14 cellular contexts compared by ENCODE assay signal in the genomic region with DNA sequence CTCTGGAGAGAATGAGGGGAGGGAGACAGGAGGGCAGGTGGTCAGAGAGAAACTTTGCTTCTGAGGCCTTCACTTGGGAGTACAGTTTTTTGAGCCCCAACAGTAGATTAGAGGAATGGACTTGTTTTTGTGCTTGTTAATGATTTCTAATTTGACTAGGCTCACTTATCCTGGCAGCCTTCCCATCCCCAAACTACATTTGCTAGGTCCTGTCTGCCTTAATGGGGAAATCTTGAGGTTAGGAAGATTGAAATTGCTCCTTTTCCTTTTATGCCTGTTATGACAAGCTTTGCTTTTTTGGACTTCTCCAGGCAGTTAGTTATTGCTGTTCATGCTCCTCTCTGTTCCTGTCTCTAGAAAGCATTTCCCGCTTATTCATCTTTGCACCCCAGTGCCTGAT. TPM values are rescaled to one million over a fixed set of nuclear protein-coding genes. Genes with fewer than 3 reads are reported as not detected.
DNase-seq lines count a peak whose midpoint lies in the region; FAIRE-seq and TF ChIP-seq lines count a peak whose summit lies in the region.
"Had no signal": no experiment of that assay in that cellular context is flagged by ENCODE, and none has a peak within 500 bp of the region (broad histone marks: within the 10 kb centered on the region; RNA-seq: fewer than 3 reads in every experiment).

No MANE protein-coding gene starts in this region.

- TF ChIP-seq CTCF in endothelial cell of umbilical vein (IDR thresholded peaks at IDR 0.05; ENCODE audit: extremely low read depth in 1 of 2, insufficient read depth in 1 of 2, low read depth in 1 of 2, low read length in 2 of 2) (no peak), nephron (IDR thresholded peaks at IDR 0.05; ENCODE audit: unreplicated experiment in 3 of 3) (no peak), HFFc6 (IDR thresholded peaks at IDR 0.05) (no peak)

- CTCF ChIA-PET in CD4-positive, alpha-beta memory T cell (lab: Charles Lee; ENCODE audit: partially characterized antibody) = interaction anchor here (1.0 to 1.9 kb wide), 2 partner anchors 50 to 71 kb away, joined by 3 to 5 read pairs; no protein-coding TSS in a partner anchor
- CTCF ChIA-PET in endothelial cell of umbilical vein (lab: Charles Lee) = interaction anchor here (1.1 to 1.7 kb wide), 3 partner anchors 16 to 404 kb away, joined by 3 to 6 read pairs (median 3); no protein-coding TSS in a partner anchor

- TF ChIP-seq POLR2A in endothelial cell of umbilical vein (IDR thresholded peaks at IDR 0.05; ENCODE audit: low read depth, low read length) = no peak

- H2AFZ ChIP-seq in endothelial cell of umbilical vein (ENCODE audit: low read depth, low read length) = peak overlapping the region; percentile 45

- no peaks in the 10 kb centered on the region for H4K20me1 ChIP-seq in endothelial cell of umbilical vein (replicated peaks; ENCODE audit: control insufficient read depth, extremely low read depth, insufficient read depth, low read length)

- H3K9me3 ChIP-seq in CD4-positive, alpha-beta memory T cell (ENCODE audit: control insufficient read depth in 1 of 2, low read length in 2 of 2) = no peaks in the 10 kb centered on the region
- H3K9me3 ChIP-seq in HUES64 (ENCODE audit: insufficient read depth, low read depth, low read length) (no peaks in the 10 kb centered on the region), endothelial cell of umbilical vein (replicated peaks; ENCODE audit: control insufficient read depth, insufficient read depth, low read length) (no peaks in the 10 kb centered on the region)

- no TSS peak for BruUV-seq in endothelial cell of umbilical vein (replicated peaks; lab: Mats Ljungman, UMichigan)

- H3K4me1 ChIP-seq in CD4-positive, alpha-beta memory T cell (ENCODE audit: insufficient read depth, low read length) = peaks cover 40% of the 10 kb centered on the region
- H3K4me1 ChIP-seq in HUES64 (ENCODE audit: insufficient read depth, low read length) (peaks cover 44% of the 10 kb centered on the region), endothelial cell of umbilical vein (ENCODE audit: control insufficient read depth, extremely low read depth, insufficient read depth, low read length) (peaks cover 26% of the 10 kb centered on the region)

- no peak overlapping the region for H3K4me3 Mint-ChIP-seq in CD4-positive, alpha-beta memory T cell
- H3K4me3 Mint-ChIP-seq in nephron (no peak overlapping the region), HFFc6 (no peak overlapping the region)
- H3K4me3 Mint-ChIP-seq: B cell; stimulated activated naive B cell treated with anti-CD40 and anti-IgM and Interleukin-4, amounts not matched to agents 10 μg/mL and 1 μg/mL and 100 μg/mL, for 72 hours had no signal

- H3K9me1 ChIP-seq in endothelial cell of umbilical vein (replicated peaks; ENCODE audit: control insufficient read depth, extremely low read depth, insufficient read depth, low read length) = no peaks in the 10 kb centered on the region

- peak overlapping the region in 6 of 7 donors; percentile 19 to 72 (median 63) for H3K27ac Mint-ChIP-seq in CD4-positive, alpha-beta memory T cell
- peak overlapping the region; percentile 81 to 90 (median 88) for H3K27ac Mint-ChIP-seq in nephron
- no peak overlapping the region for H3K27ac Mint-ChIP-seq in HFFc6
- H3K27ac Mint-ChIP-seq: B cell; stimulated activated naive B cell treated with anti-CD40 and anti-IgM and Interleukin-4, amounts not matched to agents 10 μg/mL and 1 μg/mL and 100 μg/mL, for 72 hours had no signal

- H3K36me3 ChIP-seq in CD4-positive, alpha-beta memory T cell (ENCODE audit: insufficient read depth, low read length) = no peaks in the 10 kb centered on the region
- no peaks in the 10 kb centered on the region for H3K36me3 ChIP-seq in HUES64 (ENCODE audit: insufficient read depth, low read length)
- no peaks in the 10 kb centered on the region for H3K36me3 ChIP-seq in endothelial cell of umbilical vein (ENCODE audit: control insufficient read depth in 2 of 2, extremely low read depth in 1 of 2, insufficient read depth in 2 of 2, low read length in 2 of 2)
- H3K36me3 ChIP-seq in H7 (replicated peaks; ENCODE audit: control insufficient read depth, insufficient read depth, low read length) = no peaks in the 10 kb centered on the region

- no peaks in the 10 kb centered on the region for H3K9me3 Mint-ChIP-seq in CD4-positive, alpha-beta memory T cell
- H3K9me3 Mint-ChIP-seq in nephron (no peaks in the 10 kb centered on the region), HFFc6 (no peaks in the 10 kb centered on the region)
- H3K9me3 Mint-ChIP-seq: stimulated activated naive B cell treated with anti-CD40 and anti-IgM and Interleukin-4, amounts not matched to agents 10 μg/mL and 1 μg/mL and 100 μg/mL, for 72 hours had no signal

- no peaks in the 10 kb centered on the region for H3K27me3 Mint-ChIP-seq in CD4-positive, alpha-beta memory T cell
- H3K27me3 Mint-ChIP-seq in nephron (ENCODE audit: low read depth) (no peaks in the 10 kb centered on the region), HFFc6 (ENCODE audit: insufficient read depth) (no peaks in the 10 kb centered on the region; the same call in none of the 2 replicates)
- H3K27me3 Mint-ChIP-seq: B cell; stimulated activated naive B cell treated with anti-CD40 and anti-IgM and Interleukin-4, amounts not matched to agents 10 μg/mL and 1 μg/mL and 100 μg/mL, for 72 hours had no signal

- DNase-seq in CD4-positive, alpha-beta memory T cell = no peak
- peak; percentile 40 for DNase-seq in endothelial cell of umbilical vein (ENCODE audit: low read depth, low spot score)
- no peak for DNase-seq in LoVo (ENCODE audit: low spot score)
- no peak for DNase-seq in HFFc6
- DNase-seq in NOMO-1 treated with DMSO at 0.1 percent for 48 hours (lab: John Stamatoyannopoulos, UW; ENCODE audit: unreplicated experiment) = no peak
- no peak for DNase-seq in H7
- DNase-seq: GDM1; glutamatergic neuron; MM.1S; posterior cingulate gyrus; stimulated activated naive B cell treated with anti-CD40 and anti-IgM and Interleukin-4, amounts not matched to agents 10 μg/mL and 1 μg/mL and 100 μg/mL, for 72 hours had no signal

- H3K4me2 ChIP-seq in endothelial cell of umbilical vein (ENCODE audit: insufficient read depth, low read length) = peak overlapping the region; percentile 22

- no peak overlapping the region for H3K4me3 ChIP-seq in CD4-positive, alpha-beta memory T cell (ENCODE audit: low read length in 2 of 2)
- H3K4me3 ChIP-seq in HUES64 (ENCODE audit: low read length) (peak overlapping the region; percentile 28), endothelial cell of umbilical vein (replicated peaks in 1 of 3; ENCODE audit: insufficient read depth in 1 of 3, low read depth in 1 of 3, low read length in 3 of 3) (no peak overlapping the region), H7 (ENCODE audit: insufficient read depth, low read depth, low read length) (no peak overlapping the region)

- H3K27ac ChIP-seq in CD4-positive, alpha-beta memory T cell (ENCODE audit: low read depth, low read length) = no peak overlapping the region
- peak overlapping the region; percentile 87 for H3K27ac ChIP-seq in HUES64 (ENCODE audit: low read depth, low read length)
- H3K27ac ChIP-seq in endothelial cell of umbilical vein (ENCODE audit: insufficient read depth, low read depth, low read length) = no peak overlapping the region

- dilution Hi-C loops in endothelial cell of umbilical vein (cut with MboI; ENCODE audit: extremely low pct_ligation_motif_present, low sequenced_read_pairs) = no loop called here

- 71% methylated on average over 1 of the region's 1 CpG for WGBS in HUES64

- H3K4me1 Mint-ChIP-seq in CD4-positive, alpha-beta memory T cell = peaks cover 30 to 61% (median 45%) of the 10 kb centered on the region in 4 donors
- H3K4me1 Mint-ChIP-seq in nephron (peaks cover 43% of the 10 kb centered on the region), HFFc6 (ENCODE audit: low read depth) (peaks cover 37% of the 10 kb centered on the region)
- H3K4me1 Mint-ChIP-seq: B cell had no signal

- no peak for FAIRE-seq in endothelial cell of umbilical vein (lab: Jason Lieb, UNC)

- intact Hi-C loops in CD4-positive, alpha-beta memory T cell (cut with micrococcal nuclease) = loop anchor here (5.0 kb wide), 1 partner anchor 42 kb away; no protein-coding TSS in a partner anchor
- intact Hi-C loops in endothelial cell of umbilical vein (cut with micrococcal nuclease) = no loop called here

- H3K79me2 ChIP-seq in endothelial cell of umbilical vein (ENCODE audit: control insufficient read depth, insufficient read depth, low read length) = no peaks in the 10 kb centered on the region

- no peaks in the 10 kb centered on the region for H3K27me3 ChIP-seq in CD4-positive, alpha-beta memory T cell (ENCODE audit: insufficient read depth, low read length)
- H3K27me3 ChIP-seq in HUES64 (ENCODE audit: insufficient read depth, low read length) (no peaks in the 10 kb centered on the region), endothelial cell of umbilical vein (ENCODE audit: control insufficient read depth in 2 of 2, insufficient read depth in 2 of 2, low read length in 2 of 2) (no peaks in the 10 kb centered on the region), H7 (ENCODE audit: control insufficient read depth, insufficient read depth, low read length) (no peaks in the 10 kb centered on the region)

- peaks cover 4 to 5% of the 10 kb centered on the region in 2 donors for H3K36me3 Mint-ChIP-seq in CD4-positive, alpha-beta memory T cell
- H3K36me3 Mint-ChIP-seq in nephron (ENCODE audit: low read depth) (peaks cover 4% of the 10 kb centered on the region), HFFc6 (ENCODE audit: low read depth) (no peaks in the 10 kb centered on the region)
- H3K36me3 Mint-ChIP-seq: stimulated activated naive B cell treated with anti-CD40 and anti-IgM and Interleukin-4, amounts not matched to agents 10 μg/mL and 1 μg/mL and 100 μg/mL, for 72 hours had no signal

- POLR2A ChIA-PET in CD4-positive, alpha-beta memory T cell (lab: Charles Lee; ENCODE audit: partially characterized antibody) = interaction anchor here (1.2 to 1.6 kb wide), 2 partner anchors 26 to 36 kb away, joined by 3 read pairs; no protein-coding TSS in a partner anchor
- POLR2A ChIA-PET in endothelial cell of umbilical vein (lab: Charles Lee) = no interaction called here

- H3K9ac ChIP-seq in HUES64 (ENCODE audit: low read depth, low read length) (peak overlapping the region; percentile 16; the same call in 1 of the 2 replicates), endothelial cell of umbilical vein (replicated peaks; ENCODE audit: extremely low read depth, insufficient read depth, low read length) (no peak overlapping the region)

RNA-seq across cellular contexts. Expression of gene SYNE2, which starts 37.7 kb away (rescaled TPM):
- 100 to 1,000 TPM; 259 to 280 TPM for total RNA-seq in CD4-positive, alpha-beta memory T cell
- 100 to 1,000 TPM in 1 of 2 donors, 10 to 100 TPM in 1; 14.2 to 120 TPM for polyA plus RNA-seq in CD4-positive, alpha-beta memory T cell
- polyA plus RNA-seq in HUES64 (2013, experiment 1 of 2) = 19.6 TPM
- 24.9 TPM for polyA plus RNA-seq in HUES64 (2013, experiment 2 of 2)
- total RNA-seq in endothelial cell of umbilical vein = 42.7 and 53.7 TPM in 2 replicates
- 16.0 and 17.6 TPM in 2 replicates for polyA plus RNA-seq in endothelial cell of umbilical vein
- polyA plus RNA-seq in endothelial cell of umbilical vein (2011; cell fraction: cytosol; rRNA removed) = 17.0 and 17.6 TPM in 2 replicates
- polyA plus RNA-seq in endothelial cell of umbilical vein (2011; cell fraction: nucleus; rRNA removed) = 79.1 and 92.8 TPM in 2 replicates
- 13.4 and 14.2 TPM in 2 replicates for polyA plus RNA-seq in endothelial cell of umbilical vein (2012)
- 117 and 118 TPM in 2 replicates for polyA minus RNA-seq in endothelial cell of umbilical vein
- polyA minus RNA-seq in endothelial cell of umbilical vein (2011; cell fraction: cytosol; rRNA and poly(A)+ RNA removed) = 41.0 TPM
- polyA minus RNA-seq in endothelial cell of umbilical vein (2011; cell fraction: nucleus; rRNA and poly(A)+ RNA removed) = 256 and 331 TPM in 2 replicates
- 1 to 10 TPM; 2.9 to 6.6 (median 6.2) TPM for total RNA-seq in HFFc6 (2021; fragmentation: NEBNext Ultra II Directional; extraction: Animal tissue kit (Norgen Biotek cat#: 25700))
- total RNA-seq in H7 (2014; rRNA removed; shearing (Covaris generic)) = 35.3 and 67.3 TPM in 2 replicates
